In genomic region chr1:240152611-240153297, GRCh38 we compare ENCODE assay signal across 22 cellular contexts.
DNase-seq lines count a peak whose midpoint lies in the region; ATAC-seq and TF ChIP-seq lines count a peak whose summit lies in the region.
"Had no signal": no experiment of that assay in that cellular context is flagged by ENCODE, and none has a peak within 500 bp of the region (broad histone marks: within the 10 kb centered on the region; RNA-seq: fewer than 3 reads in every experiment).

No MANE protein-coding gene starts in this region.

- H3K27me3 Mint-ChIP-seq in HFFc6 (ENCODE audit: insufficient read depth), result peaks cover 5% of the 10 kb centered on the region
- H3K27me3 Mint-ChIP-seq in activated T-cell treated with anti-CD3 and anti-CD28 coated beads, Interleukin-2, amount 50 U/mL, for 4 hours (ENCODE audit: low read depth), result peaks cover 2% of the 10 kb centered on the region
- H3K27me3 Mint-ChIP-seq: CD4-positive, alpha-beta T cell; effector memory CD8-positive, alpha-beta T cell had no signal

- H3K4me1 ChIP-seq in right lobe of liver, result no peaks in the 10 kb centered on the region
- H3K4me1 ChIP-seq in effector memory CD4-positive, alpha-beta T cell (ENCODE audit: control insufficient read depth, insufficient read depth, low read length, poor library complexity, severe bottlenecking), result no peaks in the 10 kb centered on the region
- H3K4me1 ChIP-seq: gastroesophageal sphincter, HAP-1 had no signal

- no peak overlapping the region for H3K4me3 ChIP-seq in right lobe of liver
- no peak overlapping the region for H3K4me3 ChIP-seq in effector memory CD4-positive, alpha-beta T cell (ENCODE audit: insufficient read depth, low read depth, low read length, poor library complexity, severe bottlenecking)
- H3K4me3 ChIP-seq: gastroesophageal sphincter, HAP-1 had no signal

- intact Hi-C loops in right lobe of liver (cut with DNase I), result no loop called here

- no peaks in the 10 kb centered on the region for H3K9me3 Mint-ChIP-seq in HFFc6
- no peaks in the 10 kb centered on the region for H3K9me3 Mint-ChIP-seq in activated T-cell treated with anti-CD3 and anti-CD28 coated beads, Interleukin-2, amount 50 U/mL, for 4 hours
- H3K9me3 Mint-ChIP-seq: CD4-positive, alpha-beta T cell; nephron progenitor cell had no signal

- peak overlapping the region; percentile 67 for H3K4me3 Mint-ChIP-seq in HFFc6
- H3K4me3 Mint-ChIP-seq in activated T-cell treated with anti-CD3 and anti-CD28 coated beads, Interleukin-2, amount 50 U/mL, for 4 hours, result no peak overlapping the region
- H3K4me3 Mint-ChIP-seq: activated CD4-positive, alpha-beta T cell treated with anti-CD3 and anti-CD28 coated beads for 36 hours; CD4-positive, alpha-beta T cell; effector memory CD8-positive, alpha-beta T cell; nephron progenitor cell; T-helper 17 cell had no signal

- no peak for TF ChIP-seq POLR2A in right lobe of liver (IDR thresholded peaks at IDR 0.05)

- H3K36me3 Mint-ChIP-seq in HFFc6 (ENCODE audit: low read depth), result peaks cover 59% of the 10 kb centered on the region
- no peaks in the 10 kb centered on the region for H3K36me3 Mint-ChIP-seq in activated T-cell treated with anti-CD3 and anti-CD28 coated beads, Interleukin-2, amount 50 U/mL, for 4 hours (ENCODE audit: insufficient read depth)

- TF ChIP-seq CTCF in HFFc6 (IDR thresholded peaks at IDR 0.05) (no peak), right lobe of liver (IDR thresholded peaks at IDR 0.05) (no peak)

- peak overlapping the region; percentile 83 for H3K27ac Mint-ChIP-seq in HFFc6
- H3K27ac Mint-ChIP-seq: activated CD4-positive, alpha-beta T cell treated with anti-CD3 and anti-CD28 coated beads for 36 hours; CD4-positive, alpha-beta T cell; effector memory CD8-positive, alpha-beta T cell; nephron progenitor cell; T-helper 17 cell had no signal

- no peaks in the 10 kb centered on the region for H3K27me3 ChIP-seq in right lobe of liver
- H3K27me3 ChIP-seq in effector memory CD4-positive, alpha-beta T cell (replicated peaks; ENCODE audit: control insufficient read depth, insufficient read depth, low read length, poor library complexity, severe bottlenecking), result no peaks in the 10 kb centered on the region
- H3K27me3 ChIP-seq: gastroesophageal sphincter had no signal

- WGBS in right lobe of liver (ENCODE audit: insufficient coverage, low coverage, low lambda C conversion rate, missing lambda C conversion rate), result 50% methylated on average over 3 of the region's 5 CpGs

- no peak for ATAC-seq in right lobe of liver
- no peak for ATAC-seq in activated T-cell treated with anti-CD3 and anti-CD28 coated beads, Interleukin-2, amount 50 U/mL, for 4 hours
- no peak for ATAC-seq in GM18498 (IDR thresholded peaks at IDR 0.05; ENCODE audit: unreplicated experiment)
- ATAC-seq: activated CD4-positive, alpha-beta T cell treated with anti-CD3 and anti-CD28 coated beads for 36 hours; effector memory CD8-positive, alpha-beta T cell; gastroesophageal sphincter; left ventricle myocardium superior; sciatic nerve; T-helper 17 cell had no signal

- H3K27ac ChIP-seq in right lobe of liver, result no peak overlapping the region
- H3K27ac ChIP-seq in effector memory CD4-positive, alpha-beta T cell (ENCODE audit: insufficient read depth, low read length, poor library complexity, severe bottlenecking), result no peak overlapping the region
- H3K27ac ChIP-seq: gastroesophageal sphincter had no signal

- H3K36me3 ChIP-seq in right lobe of liver, result no peaks in the 10 kb centered on the region
- no peaks in the 10 kb centered on the region for H3K36me3 ChIP-seq in effector memory CD4-positive, alpha-beta T cell (ENCODE audit: control insufficient read depth, insufficient read depth, low read length)
- H3K36me3 ChIP-seq: gastroesophageal sphincter, HAP-1 had no signal

- no peaks in the 10 kb centered on the region for H3K9me3 ChIP-seq in right lobe of liver
- no peaks in the 10 kb centered on the region for H3K9me3 ChIP-seq in effector memory CD4-positive, alpha-beta T cell (ENCODE audit: control insufficient read depth, low read length)
- H3K9me3 ChIP-seq: gastroesophageal sphincter, HAP-1 had no signal

- DNase-seq in COLO829 (ENCODE audit: low spot score), result peak; percentile 15
- peak; percentile 63 for DNase-seq in HFFc6
- peak; percentile 40 for DNase-seq in amniotic epithelial cell (ENCODE audit: low read depth)
- DNase-seq in myocyte (ENCODE audit: low read depth), result peak; percentile 15
- DNase-seq in right lobe of liver, result no peak
- no peak for DNase-seq in effector memory CD4-positive, alpha-beta T cell
- no peak for DNase-seq in activated T-cell treated with anti-CD3 and anti-CD28 coated beads, Interleukin-2, amount 50 U/mL, for 4 hours
- DNase-seq: activated CD4-positive, alpha-beta T cell treated with anti-CD3 and anti-CD28 coated beads for 36 hours; activated gamma-delta T cell treated with Interleukin-2 at 50 U/mL for 16 hours; activated T-cell treated with anti-CD3 and anti-CD28 coated beads, Interleukin-2, amount 50 U/mL, for 1 hour; CD4-positive, alpha-beta T cell; effector memory CD8-positive, alpha-beta T cell; left ventricle myocardium superior; NCI-H524 treated with DMSO at 0.1 percent for 48 hours; nephron progenitor cell; posterior cingulate gyrus; stimulated activated CD8-positive, alpha-beta memory T cell treated with anti-CD3 and anti-CD28 coated beads, Interleukin-4, amount 100 ng/mL, for 48 hours; T-helper 17 cell had no signal

- H3K4me1 Mint-ChIP-seq in HFFc6 (ENCODE audit: low read depth), result peaks cover 77% of the 10 kb centered on the region
- H3K4me1 Mint-ChIP-seq in activated T-cell treated with anti-CD3 and anti-CD28 coated beads, Interleukin-2, amount 50 U/mL, for 4 hours (ENCODE audit: low read depth), result no peaks in the 10 kb centered on the region
- H3K4me1 Mint-ChIP-seq: activated CD4-positive, alpha-beta T cell treated with anti-CD3 and anti-CD28 coated beads for 36 hours had no signal

Comparison
In these comparisons a context has a peak if more than half of its experiments do, and no peak if none do; other contexts are left out.
1. DNase-seq: peak in COLO829 (single experiment), HFFc6 (single experiment), amniotic epithelial cell (single experiment) and myocyte (single experiment); none in right lobe of liver (0 of 3), effector memory CD4-positive, alpha-beta T cell (0 of 3) and activated T-cell treated with anti-CD3 and anti-CD28 coated beads, Interleukin-2, amount 50 U/mL, for 4 hours (single experiment).